In genomic region chr12:117970334-117970733, GRCh38 we compare ENCODE assay signal across 17 cellular contexts. TPM values are rescaled to one million over a fixed set of nuclear protein-coding genes. Genes with fewer than 3 reads are reported as not detected.
"Had no signal": no experiment of that assay in that cellular context is flagged by ENCODE, and none has a peak within 500 bp of the region (broad histone marks: within the 10 kb centered on the region; RNA-seq: fewer than 3 reads in every experiment).

No MANE protein-coding gene starts in this region.

- DNase-seq: activated CD4-positive, alpha-beta memory T cell treated with anti-CD3 and anti-CD28 coated beads, Interleukin-2, amount 10 ng/mL, durations not matched to agents 7 days and 5 days; activated CD4-positive, alpha-beta T cell treated with anti-CD3 and anti-CD28 coated beads for 1 hour; activated CD8-positive, alpha-beta memory T cell treated with anti-CD3 and anti-CD28 coated beads, Interleukin-2, amount 50 U/mL, for 48 hours; activated naive CD4-positive, alpha-beta T cell treated with Interleukin-2 at 50 U/mL for 16 hours; amygdala; dermis blood vessel endothelial cell; hypothalamus; kidney glomerular epithelial cell; retina; stimulated activated CD4-positive, alpha-beta T cell treated with anti-CD3 and anti-CD28 coated beads, Interleukin-4, amount 100 ng/mL, for 1 hour; stimulated activated CD8-positive, alpha-beta memory T cell treated with anti-CD3 and anti-CD28 coated beads, Interleukin-4, amount 100 ng/mL, for 48 hours; stomach; T-helper 2 cell had no signal

- H3K27ac Mint-ChIP-seq: activated CD4-positive, alpha-beta memory T cell treated with anti-CD3 and anti-CD28 coated beads, Interleukin-2, amount 10 ng/mL, durations not matched to agents 7 days and 5 days had no signal

- H3K27ac ChIP-seq: thoracic aorta had no signal

- H3K4me3 ChIP-seq: thoracic aorta had no signal

- H3K36me3 ChIP-seq: stomach, thoracic aorta had no signal

- H3K9me3 ChIP-seq: thoracic aorta had no signal

- ATAC-seq: esophagus mucosa had no signal

- H3K4me1 ChIP-seq: parathyroid adenoma had no signal

- H3K79me2 ChIP-seq: parathyroid adenoma had no signal

RNA-seq across cellular contexts. Expression of gene KSR2, which starts 1.5 kb away (rescaled TPM):
- total RNA-seq: activated CD4-positive, alpha-beta memory T cell treated with anti-CD3 and anti-CD28 coated beads, Interleukin-2, amount 10 ng/mL, durations not matched to agents 7 days and 5 days; mesenteric fat pad had no signal
